1 cellular context compared by ENCODE assay signal in genomic region chr22:31970490-31971444, GRCh38.
TF ChIP-seq lines count a peak whose summit lies in the region.

No MANE protein-coding gene starts in this region.

TF ChIP-seq in WTC11, 78 proteins besides CTCF, POLR2A, EP300 and RAD21 (continued from another document):
- TF ChIP-seq PRDM15 (CRISPR knock-in tag; IDR thresholded peaks at IDR 0.05) (no peak), MAX (CRISPR knock-in tag; IDR thresholded peaks at IDR 0.05) (peak; percentile 58; the same call in 1 of the 2 replicates)
